ENCODE assay signal across 12 cellular contexts in genomic region chr11:75263944-75264349, GRCh38. TPM values are rescaled to one million over a fixed set of nuclear protein-coding genes. Genes with fewer than 3 reads are reported as not detected.
DNase-seq lines count a peak whose midpoint lies in the region; ATAC-seq and TF ChIP-seq lines count a peak whose summit lies in the region.
"Had no signal": no experiment of that assay in that cellular context is flagged by ENCODE, and none has a peak within 500 bp of the region (broad histone marks: within the 10 kb centered on the region; RNA-seq: fewer than 3 reads in every experiment).

No MANE protein-coding gene starts in this region.

- DNase-seq in activated T-cell treated with anti-CD3 and anti-CD28 coated beads, Interleukin-2, amount 50 U/mL, for 4 hours: no peak
- no peak for DNase-seq in activated T-cell treated with anti-CD3 and anti-CD28 coated beads for 4 hours
- peak; percentile 25 for DNase-seq in SK-MEL-5 (ENCODE audit: low read depth, low spot score)
- peak; percentile 56 for DNase-seq in epithelial cell of esophagus (ENCODE audit: low read depth)
- peak; percentile 35 for DNase-seq in stimulated activated CD8-positive, alpha-beta memory T cell treated with anti-CD3 and anti-CD28 coated beads, Interleukin-4, amount 100 ng/mL, for 48 hours
- no peak for DNase-seq in NCI-H2029 treated with DMSO at 0.1 percent for 48 hours (lab: John Stamatoyannopoulos, UW)
- DNase-seq in HEK293T (ENCODE audit: extremely low spot score): no peak
- DNase-seq: activated CD8-positive, alpha-beta memory T cell treated with anti-CD3 and anti-CD28 coated beads for 24 hours; NCI-H187; SHP77 treated with DMSO at 0.1 percent for 48 hours had no signal

- H3K27me3 Mint-ChIP-seq in activated T-cell treated with anti-CD3 and anti-CD28 coated beads, Interleukin-2, amount 50 U/mL, for 4 hours (ENCODE audit: low read depth): no peaks in the 10 kb centered on the region

- ATAC-seq in activated T-cell treated with anti-CD3 and anti-CD28 coated beads, Interleukin-2, amount 50 U/mL, for 4 hours: peak; percentile 41 to 44
- no peak for ATAC-seq in HG03432 (IDR thresholded peaks at IDR 0.05; ENCODE audit: unreplicated experiment)

- H3K9me3 Mint-ChIP-seq in activated T-cell treated with anti-CD3 and anti-CD28 coated beads, Interleukin-2, amount 50 U/mL, for 4 hours: no peaks in the 10 kb centered on the region

- POLR2A ChIA-PET in HEK293T (lab: Yijun Ruan, JAX): no interaction called here

- H3K36me3 Mint-ChIP-seq in activated T-cell treated with anti-CD3 and anti-CD28 coated beads, Interleukin-2, amount 50 U/mL, for 4 hours (ENCODE audit: insufficient read depth): peaks cover 7% of the 10 kb centered on the region

- no peak overlapping the region for H3K4me3 ChIP-seq in epithelial cell of esophagus (ENCODE audit: low read length)
- H3K4me3 ChIP-seq: hepatocyte had no signal

- no peak overlapping the region for H3K4me3 Mint-ChIP-seq in activated T-cell treated with anti-CD3 and anti-CD28 coated beads, Interleukin-2, amount 50 U/mL, for 4 hours

- in situ Hi-C loops in SK-MEL-5 (cut with HindIII; ENCODE audit: low pct_unique_long_range_greater_than_20kb, low sequenced_read_pairs): no loop called here

- no peak for TF ChIP-seq CTCF in epithelial cell of esophagus (IDR thresholded peaks at IDR 0.05; ENCODE audit: insufficient read depth, low read depth, low read length, missing control alignments)

- H3K4me1 Mint-ChIP-seq in activated T-cell treated with anti-CD3 and anti-CD28 coated beads, Interleukin-2, amount 50 U/mL, for 4 hours (ENCODE audit: low read depth): peaks cover 42% of the 10 kb centered on the region

- CTCF ChIA-PET in HEK293T (lab: Yijun Ruan, JAX): no interaction called here

TF ChIP-seq in HEK293T, 16 proteins besides CTCF, POLR2A, EP300 and RAD21:
- TF ChIP-seq ZNF384 (IDR thresholded peaks at IDR 0.05): no peak
- TF ChIP-seq BHLHE40 (IDR thresholded peaks at IDR 0.05; ENCODE audit: borderline replicate concordance): no peak
- no peak for TF ChIP-seq NFRKB (IDR thresholded peaks at IDR 0.05)
- TF ChIP-seq HDGF (IDR thresholded peaks at IDR 0.05; ENCODE audit: borderline replicate concordance): no peak
- TF ChIP-seq FOXK2 (IDR thresholded peaks at IDR 0.05): no peak
- no peak for TF ChIP-seq ELF4 (IDR thresholded peaks at IDR 0.05)
- TF ChIP-seq PKNOX1 (IDR thresholded peaks at IDR 0.05): no peak
- no peak for TF ChIP-seq L3MBTL2 (conservative IDR thresholded peaks at IDR 0.05)
- TF ChIP-seq FOXM1 (IDR thresholded peaks at IDR 0.05; ENCODE audit: borderline replicate concordance): no peak
- no peak for TF ChIP-seq CTBP1 (IDR thresholded peaks at IDR 0.05; ENCODE audit: borderline replicate concordance)
- TF ChIP-seq ARNT (IDR thresholded peaks at IDR 0.05): no peak
- no peak for TF ChIP-seq TARDBP (IDR thresholded peaks at IDR 0.05)
- TF ChIP-seq SUZ12 (IDR thresholded peaks at IDR 0.05): no peak
- no peak for TF ChIP-seq FOXA1 (IDR thresholded peaks at IDR 0.05)
- TF ChIP-seq LEF1 (IDR thresholded peaks at IDR 0.05; ENCODE audit: borderline replicate concordance): no peak
- TF ChIP-seq SP1 (IDR thresholded peaks at IDR 0.05): no peak

RNA-seq across cellular contexts. Expression of gene TPBGL, which starts 23.4 kb away (rescaled TPM):
- total RNA-seq in activated T-cell treated with anti-CD3 and anti-CD28 coated beads, Interleukin-2, amount 50 U/mL, for 4 hours: under 1 TPM; 0.22 to 0.47 (median 0.40) TPM
- total RNA-seq in SK-MEL-5 (2014; rRNA removed; shearing (Covaris generic)): 1.4 and 2.7 TPM in 2 replicates
- 13.7 and 18.3 TPM in 2 replicates for polyA plus RNA-seq in SK-MEL-5 (2015; cell fraction: cytosol; rRNA removed)
- 1.7 TPM in 2 replicates for polyA plus RNA-seq in SK-MEL-5 (2015; cell fraction: nucleus; rRNA removed)
- total RNA-seq: hepatocyte had no signal

Comparison
In these comparisons a context has a peak if more than half of its experiments do, and no peak if none do; other contexts are left out.
1. DNase-seq: peak in SK-MEL-5 (single experiment), epithelial cell of esophagus (single experiment) and stimulated activated CD8-positive, alpha-beta memory T cell treated with anti-CD3 and anti-CD28 coated beads, Interleukin-4, amount 100 ng/mL, for 48 hours (single experiment); none in activated T-cell treated with anti-CD3 and anti-CD28 coated beads, Interleukin-2, amount 50 U/mL, for 4 hours (single experiment), activated T-cell treated with anti-CD3 and anti-CD28 coated beads for 4 hours (single experiment), NCI-H2029 treated with DMSO at 0.1 percent for 48 hours (single experiment) and HEK293T (single experiment).